In genomic region chr6:39430968-39431523, GRCh38 we compare ENCODE assay signal across 8 cellular contexts.
DNase-seq lines count a peak whose midpoint lies in the region; ATAC-seq and TF ChIP-seq lines count a peak whose summit lies in the region.

No MANE protein-coding gene starts in this region.

- no peaks in the 10 kb centered on the region for H3F3A ChIP-seq in PC-3 (ENCODE audit: low read length, unreplicated experiment)

- TF ChIP-seq CTCF in PC-3 (conservative IDR thresholded peaks at IDR 0.05; ENCODE audit: low read depth, low read length) (no peak), sigmoid colon (IDR thresholded peaks at IDR 0.05) (no peak)

- WGBS in sigmoid colon, 2 donors: 37 to 63% methylated on average over 11 of the region's 11 CpGs

- H3K36me3 ChIP-seq in H7 (replicated peaks; ENCODE audit: control insufficient read depth, insufficient read depth, low read length) (no peaks in the 10 kb centered on the region), PC-3 (ENCODE audit: low read depth, low read length) (no peaks in the 10 kb centered on the region), sigmoid colon (no peaks in the 10 kb centered on the region)

- H3K4me2 ChIP-seq in PC-3 (ENCODE audit: low read length): 0 out of 2 replicates have a peak overlapping the region, but pooled peaks have one; percentile 6

- no peaks in the 10 kb centered on the region for H4K20me1 ChIP-seq in PC-3 (ENCODE audit: low read length)

- DNase-seq in H7 (peak; percentile 51), PC-3 (no peak), Right ventricle myocardium superior (peak; percentile 73), sigmoid colon (peak; percentile 72), HEK293T (ENCODE audit: extremely low spot score) (no peak), NCI-H2227 (lab: John Stamatoyannopoulos, UW; ENCODE audit: unreplicated experiment) (no peak)
- DNase-seq in activated CD8-positive, alpha-beta memory T cell treated with anti-CD3 and anti-CD28 coated beads, Interleukin-2, amount 50 U/mL, for 4 hours: no peak

- no peak overlapping the region for H3K9ac ChIP-seq in PC-3 (ENCODE audit: low read length)

- POLR2A ChIA-PET in PC-3 (lab: Charles Lee; ENCODE audit: unreplicated experiment): no interaction called here
- POLR2A ChIA-PET in HEK293T (lab: Yijun Ruan, JAX): no interaction called here

- H3K4me3 ChIP-seq in H7 (ENCODE audit: insufficient read depth, low read depth, low read length) (no peak overlapping the region), PC-3 (ENCODE audit: low read length) (no peak overlapping the region), sigmoid colon (no peak overlapping the region)

- H3K9me3 ChIP-seq in PC-3 (ENCODE audit: low read length) (no peaks in the 10 kb centered on the region; the same call in 1 of the 2 replicates), sigmoid colon (no peaks in the 10 kb centered on the region)

- no peak overlapping the region for H2AFZ ChIP-seq in PC-3 (ENCODE audit: low read length)

- CTCF ChIA-PET in PC-3 (lab: Charles Lee) (no interaction called here), HEK293T (lab: Yijun Ruan, JAX) (no interaction called here)

- no peak for ATAC-seq in PC-3
- ATAC-seq in Right ventricle myocardium superior (ENCODE audit: poor library complexity): peak; percentile 90
- ATAC-seq in HG02759 (IDR thresholded peaks at IDR 0.05; ENCODE audit: unreplicated experiment): no peak

- no peak for TF ChIP-seq EP300 in sigmoid colon (IDR thresholded peaks at IDR 0.05)

- no peaks in the 10 kb centered on the region for H3K79me2 ChIP-seq in PC-3 (ENCODE audit: low read length)

- no peak overlapping the region for H3K27ac ChIP-seq in PC-3 (ENCODE audit: low read length)
- peak overlapping the region; percentile 37 to 63 (median 46) for H3K27ac ChIP-seq in sigmoid colon

- H3K27me3 ChIP-seq in H7 (ENCODE audit: control insufficient read depth, insufficient read depth, low read length) (no peaks in the 10 kb centered on the region), PC-3 (ENCODE audit: low read length) (peaks cover 7% of the 10 kb centered on the region; the same call in 1 of the 2 replicates), sigmoid colon (no peaks in the 10 kb centered on the region)

- TF ChIP-seq POLR2A in sigmoid colon (IDR thresholded peaks at IDR 0.05): no peak

- H3K9me2 ChIP-seq in PC-3 (replicated peaks; ENCODE audit: low read length): no peaks in the 10 kb centered on the region

- H3K4me1 ChIP-seq in PC-3 (ENCODE audit: insufficient read depth, low read length) (no peaks in the 10 kb centered on the region), sigmoid colon (peaks cover 0 to 21% (median 17%) of the 10 kb centered on the region in 4 donors)

- no TSS peak for BruUV-seq in PC-3 (replicated peaks; lab: Mats Ljungman, UMichigan)

- intact Hi-C loops in PC-3 (cut with micrococcal nuclease): no loop called here
- intact Hi-C loops in Right ventricle myocardium superior (cut with DNase I): no loop called here
- intact Hi-C loops in sigmoid colon (cut with DNase I): no loop called here

TF ChIP-seq in HEK293T, 16 proteins besides CTCF, POLR2A, EP300 and RAD21:
- no peak for TF ChIP-seq HDGF (IDR thresholded peaks at IDR 0.05; ENCODE audit: borderline replicate concordance)
- no peak for TF ChIP-seq SP1 (IDR thresholded peaks at IDR 0.05)
- TF ChIP-seq LEF1 (IDR thresholded peaks at IDR 0.05; ENCODE audit: borderline replicate concordance): no peak
- no peak for TF ChIP-seq PKNOX1 (IDR thresholded peaks at IDR 0.05)
- no peak for TF ChIP-seq ZNF384 (IDR thresholded peaks at IDR 0.05)
- no peak for TF ChIP-seq ELF4 (IDR thresholded peaks at IDR 0.05)
- TF ChIP-seq NFRKB (IDR thresholded peaks at IDR 0.05): no peak
- no peak for TF ChIP-seq FOXM1 (IDR thresholded peaks at IDR 0.05; ENCODE audit: borderline replicate concordance)
- no peak for TF ChIP-seq CTBP1 (IDR thresholded peaks at IDR 0.05; ENCODE audit: borderline replicate concordance)
- TF ChIP-seq FOXK2 (IDR thresholded peaks at IDR 0.05): no peak
- TF ChIP-seq ARNT (IDR thresholded peaks at IDR 0.05): no peak
- TF ChIP-seq SUZ12 (IDR thresholded peaks at IDR 0.05): no peak
- no peak for TF ChIP-seq L3MBTL2 (conservative IDR thresholded peaks at IDR 0.05)
- no peak for TF ChIP-seq TARDBP (IDR thresholded peaks at IDR 0.05)
- TF ChIP-seq FOXA1 (IDR thresholded peaks at IDR 0.05): no peak
- TF ChIP-seq BHLHE40 (IDR thresholded peaks at IDR 0.05; ENCODE audit: borderline replicate concordance): no peak

Comparison
In these comparisons a context has a peak if more than half of its experiments do, and no peak if none do; other contexts are left out.
1. DNase-seq: peak in H7 (single experiment), Right ventricle myocardium superior (single experiment) and sigmoid colon (single experiment); none in PC-3 (single experiment), HEK293T (single experiment), NCI-H2227 (single experiment) and activated CD8-positive, alpha-beta memory T cell treated with anti-CD3 and anti-CD28 coated beads, Interleukin-2, amount 50 U/mL, for 4 hours (single experiment).